In genomic region chr13:88483202-88483601, GRCh38 we compare ENCODE assay signal across 3 cellular contexts.
"Had no signal": no experiment of that assay in that cellular context is flagged by ENCODE, and none has a peak within 500 bp of the region (broad histone marks: within the 10 kb centered on the region; RNA-seq: fewer than 3 reads in every experiment).

No MANE protein-coding gene starts in this region.

- DNase-seq: GDM1, GF-D8 had no signal

- ATAC-seq: GM12878 had no signal

- H3K4me3 ChIP-seq: GM12878 had no signal
